In the genomic region with DNA sequence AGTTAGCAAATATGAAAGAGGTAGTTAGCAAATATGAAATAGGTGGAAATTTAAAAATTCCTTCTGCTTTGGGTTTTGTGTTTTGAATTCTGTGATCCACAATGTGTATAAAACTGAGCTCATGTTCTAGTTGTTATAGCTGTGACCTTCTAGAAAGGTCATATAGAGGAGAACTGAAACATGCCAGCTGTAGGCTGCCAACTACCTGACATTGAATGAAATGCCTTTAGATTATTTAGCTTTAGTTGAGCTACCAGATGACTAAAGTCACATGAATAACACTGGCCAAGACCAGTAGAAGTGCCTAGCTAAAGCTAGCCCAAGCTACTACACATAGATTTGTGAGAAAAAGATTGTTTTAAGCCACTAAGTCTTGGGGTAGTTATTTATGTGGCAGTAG, we compare ENCODE assay signal across 35 cellular contexts.
"Had no signal": no experiment of that assay in that cellular context is flagged by ENCODE, and none has a peak within 500 bp of the region (broad histone marks: within the 10 kb centered on the region; RNA-seq: fewer than 3 reads in every experiment).

No MANE protein-coding gene starts in this region.

- H3K9me3 Mint-ChIP-seq: activated naive CD4-positive, alpha-beta T cell treated with anti-CD3 and anti-CD28 coated beads, Interleukin-2, amount 10 ng/mL, durations not matched to agents 7 days and 5 days had no signal

- DNase-seq: activated effector memory CD4-positive, alpha-beta T cell treated with anti-CD3 and anti-CD28 coated beads, Interleukin-2, amount 50 U/mL, for 16 hours; activated effector memory CD4-positive, alpha-beta T cell treated with Interleukin-2 at 50 U/mL for 16 hours; activated gamma-delta T cell; activated gamma-delta T cell treated with Interleukin-2 at 50 U/mL for 16 hours; activated naive CD4-positive, alpha-beta T cell; activated naive CD4-positive, alpha-beta T cell treated with anti-CD3 and anti-CD28 coated beads for 36 hours; activated naive CD4-positive, alpha-beta T cell treated with anti-CD3 and anti-CD28 coated beads, Interleukin-2, amount 10 ng/mL, durations not matched to agents 7 days and 5 days; activated naive CD4-positive, alpha-beta T cell treated with anti-CD3 and anti-CD28 coated beads, Interleukin-2, amount 50 U/mL, for 16 hours; activated naive CD4-positive, alpha-beta T cell treated with Interleukin-2 at 50 U/mL for 16 hours; activated naive CD8-positive, alpha-beta T cell treated with anti-CD3 and anti-CD28 coated beads for 36 hours; activated naive CD8-positive, alpha-beta T cell treated with anti-CD3 and anti-CD28 coated beads, Interleukin-2, amount 10 ng/mL, durations not matched to agents 7 days and 5 days; activated naive CD8-positive, alpha-beta T cell treated with anti-CD3 and anti-CD28 coated beads, Interleukin-2, amount 50 U/mL, for 24 hours; activated T-cell treated with anti-CD3 and anti-CD28 coated beads, Interleukin-2, amount 50 U/mL, for 1 hour; activated T-cell treated with anti-CD3 and anti-CD28 coated beads, Interleukin-2, amount 50 U/mL, for 24 hours; activated T-cell treated with anti-CD3 and anti-CD28 coated beads, Interleukin-2, amount 50 U/mL, for 4 hours; activated T-cell treated with anti-CD3 and anti-CD28 coated beads, Interleukin-2, amount 50 U/mL, for 48 hours; activated T-cell treated with anti-CD3 and anti-CD28 coated beads, Interleukin-2, amount 50 U/mL, for 72 hours; adrenal gland; amniotic stem cell; amygdala; anterior cingulate cortex; aorta; brain microvascular endothelial cell; caudate nucleus; central memory CD4-positive, alpha-beta T cell; cerebellar nuclear complex had no signal

- H3K4me3 Mint-ChIP-seq: activated naive CD4-positive, alpha-beta T cell treated with anti-CD3 and anti-CD28 coated beads for 36 hours; activated naive CD4-positive, alpha-beta T cell treated with anti-CD3 and anti-CD28 coated beads, Interleukin-2, amount 10 ng/mL, durations not matched to agents 7 days and 5 days; activated naive CD4-positive, alpha-beta T cell treated with anti-CD3 and anti-CD28 coated beads, Interleukin-2, amount 50 U/mL, for 24 hours; activated naive CD8-positive, alpha-beta T cell; activated naive CD8-positive, alpha-beta T cell treated with anti-CD3 and anti-CD28 coated beads for 36 hours; activated naive CD8-positive, alpha-beta T cell treated with anti-CD3 and anti-CD28 coated beads, Interleukin-2, amount 10 ng/mL, durations not matched to agents 7 days and 5 days; activated naive CD8-positive, alpha-beta T cell treated with anti-CD3 and anti-CD28 coated beads, Interleukin-2, amount 50 U/mL, for 24 hours; activated T-cell treated with anti-CD3 and anti-CD28 coated beads, Interleukin-2, amount 50 U/mL, for 24 hours; activated T-cell treated with anti-CD3 and anti-CD28 coated beads, Interleukin-2, amount 50 U/mL, for 4 hours; activated T-cell treated with anti-CD3 and anti-CD28 coated beads, Interleukin-2, amount 50 U/mL, for 72 hours; activated T-helper 1 cell treated with anti-CD3 and anti-CD28 coated beads, Interleukin-12 subunit alpha, Interleukin-12 subunit beta, Interleukin-2, Interleukin-4 antibody, amounts not matched to agents 30 ng/mL and 10 ng/mL and 1 ng/mL, durations not matched to agents 14 hours and 24 hours and 36 hours; activated T-helper 17 cell treated with anti-CD3 and anti-CD28 coated beads, Interleukin-2, amount 50 U/mL, for 72 hours; brain; central memory CD8-positive, alpha-beta T cell had no signal

- H3K36me3 Mint-ChIP-seq: activated naive CD4-positive, alpha-beta T cell treated with anti-CD3 and anti-CD28 coated beads, Interleukin-2, amount 10 ng/mL, durations not matched to agents 7 days and 5 days; activated naive CD8-positive, alpha-beta T cell; activated naive CD8-positive, alpha-beta T cell treated with anti-CD3 and anti-CD28 coated beads for 36 hours; activated naive CD8-positive, alpha-beta T cell treated with anti-CD3 and anti-CD28 coated beads, Interleukin-2, amount 10 ng/mL, durations not matched to agents 7 days and 5 days; brain had no signal

- H3K27me3 Mint-ChIP-seq: activated naive CD4-positive, alpha-beta T cell treated with anti-CD3 and anti-CD28 coated beads, Interleukin-2, amount 10 ng/mL, durations not matched to agents 7 days and 5 days had no signal

- H3K4me1 Mint-ChIP-seq: activated naive CD4-positive, alpha-beta T cell treated with anti-CD3 and anti-CD28 coated beads, Interleukin-2, amount 10 ng/mL, durations not matched to agents 7 days and 5 days; activated naive CD4-positive, alpha-beta T cell treated with anti-CD3 and anti-CD28 coated beads, Interleukin-2, amount 50 U/mL, for 24 hours; activated naive CD8-positive, alpha-beta T cell treated with anti-CD3 and anti-CD28 coated beads for 36 hours; activated naive CD8-positive, alpha-beta T cell treated with anti-CD3 and anti-CD28 coated beads, Interleukin-2, amount 10 ng/mL, durations not matched to agents 7 days and 5 days; activated naive CD8-positive, alpha-beta T cell treated with anti-CD3 and anti-CD28 coated beads, Interleukin-2, amount 50 U/mL, for 24 hours; activated T-helper 17 cell treated with anti-CD3 and anti-CD28 coated beads, Interleukin-2, amount 50 U/mL, for 72 hours; brain; central memory CD8-positive, alpha-beta T cell had no signal

- H3K27ac Mint-ChIP-seq: activated naive CD4-positive, alpha-beta T cell treated with anti-CD3 and anti-CD28 coated beads for 36 hours; activated naive CD4-positive, alpha-beta T cell treated with anti-CD3 and anti-CD28 coated beads, Interleukin-2, amount 10 ng/mL, durations not matched to agents 7 days and 5 days; activated naive CD4-positive, alpha-beta T cell treated with anti-CD3 and anti-CD28 coated beads, Interleukin-2, amount 50 U/mL, for 24 hours; activated naive CD4-positive, alpha-beta T cell treated with anti-CD3 and anti-CD28 coated beads, Interleukin-2, amount 50 U/mL, for 72 hours; activated naive CD8-positive, alpha-beta T cell; activated naive CD8-positive, alpha-beta T cell treated with anti-CD3 and anti-CD28 coated beads for 36 hours; activated naive CD8-positive, alpha-beta T cell treated with anti-CD3 and anti-CD28 coated beads, Interleukin-2, amount 10 ng/mL, durations not matched to agents 7 days and 5 days; activated naive CD8-positive, alpha-beta T cell treated with anti-CD3 and anti-CD28 coated beads, Interleukin-2, amount 50 U/mL, for 24 hours; activated T-cell treated with anti-CD3 and anti-CD28 coated beads, Interleukin-2, amount 50 U/mL, for 24 hours; activated T-cell treated with anti-CD3 and anti-CD28 coated beads, Interleukin-2, amount 50 U/mL, for 72 hours; activated T-helper 1 cell treated with anti-CD3 and anti-CD28 coated beads, Interleukin-12 subunit alpha, Interleukin-12 subunit beta, Interleukin-2, Interleukin-4 antibody, amounts not matched to agents 30 ng/mL and 10 ng/mL and 1 ng/mL, durations not matched to agents 14 hours and 24 hours and 36 hours; activated T-helper 17 cell treated with anti-CD3 and anti-CD28 coated beads, Interleukin-2, amount 50 U/mL, for 72 hours; activated T-helper 2 cell treated with anti-CD3 and anti-CD28 coated beads, Interferon-gamma antibody, Interleukin-2, Interleukin-4, amounts not matched to agents 10 μg/mL and 5 μg/mL and 100 μg/mL, durations not matched to agents 14 hours and 24 hours and 36 hours; brain had no signal

- ATAC-seq: activated naive CD4-positive, alpha-beta T cell treated with anti-CD3 and anti-CD28 coated beads, Interleukin-2, amount 50 U/mL, for 72 hours; activated naive CD8-positive, alpha-beta T cell treated with anti-CD3 and anti-CD28 coated beads, Interleukin-2, amount 50 U/mL, for 24 hours; activated T-cell treated with anti-CD3 and anti-CD28 coated beads, Interleukin-2, amount 50 U/mL, for 4 hours; activated T-cell treated with anti-CD3 and anti-CD28 coated beads, Interleukin-2, amount 50 U/mL, for 72 hours; activated T-helper 17 cell treated with anti-CD3 and anti-CD28 coated beads, Interleukin-2, amount 50 U/mL, for 72 hours; body of pancreas had no signal
